Comparison of ENCODE assay signal across 7 cellular contexts in the genomic region with DNA sequence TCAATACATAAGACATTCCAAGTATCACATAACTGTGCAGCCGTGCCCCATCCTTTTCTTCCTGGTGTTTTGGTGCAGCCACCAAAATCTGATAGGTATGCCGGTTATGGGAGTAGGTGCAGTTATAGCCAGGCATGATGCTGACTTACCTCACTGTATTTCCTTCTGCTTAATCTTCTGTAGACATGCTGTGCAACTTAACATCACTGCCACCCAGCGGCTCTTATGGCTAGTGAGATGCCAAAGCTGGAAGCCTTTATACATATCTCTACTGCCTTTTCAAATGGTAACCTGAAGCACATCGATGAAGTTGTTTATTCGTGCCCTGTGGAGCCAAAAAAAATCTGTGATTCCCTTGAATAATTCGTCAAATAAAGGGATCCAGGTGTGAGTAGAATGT. TPM values are rescaled to one million over a fixed set of nuclear protein-coding genes. Genes with fewer than 3 reads are reported as not detected.
A peak's percentile ranks its signal among the peaks of the same experiment; 100 is the strongest.
DNase-seq lines count a peak whose midpoint lies in the region; ATAC-seq and TF ChIP-seq lines count a peak whose summit lies in the region.
"Not testable (repeated sequence)": the region's sequence is repeated elsewhere in the genome, so short reads cannot be mapped to it uniquely, and the experiment has no call there.

No MANE protein-coding gene starts in this region.

- not testable (repeated sequence) for H3K27me3 ChIP-seq in heart left ventricle

- not testable (repeated sequence) for H3K27ac ChIP-seq in VCaP, heart left ventricle

- intact Hi-C loops in heart left ventricle (cut with DNase I) = loop anchor here in 7 of 10 donors (2.0 to 5.0 kb wide), 2 partner anchors 181 to 183 kb away; no protein-coding TSS in a partner anchor

- TF ChIP-seq POLR2A in heart left ventricle (IDR thresholded peaks at IDR 0.05) = not testable (repeated sequence)

- H3K4me1 ChIP-seq in heart left ventricle = not testable (repeated sequence)

- DNase-seq in EH (ENCODE audit: low read depth) (peak; percentile 36), NCI-H748 (lab: John Stamatoyannopoulos, UW; ENCODE audit: unreplicated experiment) (peak; percentile 53), T47D (ENCODE audit: low read depth in 1 of 2, low spot score in 1 of 2) (peak; percentile 4 to 60), heart left ventricle (peak in 1 of 5 donors; percentile 53), nucleus accumbens (lab: John Stamatoyannopoulos, UW) (peak in 29 of 56 donors; percentile 1 to 74 (median 23))

- TF ChIP-seq CTCF in LNCAP (IDR thresholded peaks at IDR 0.05) (peak; percentile 24; the same call in 1 of the 2 replicates), VCaP (conservative IDR thresholded peaks at IDR 0.05) (peak; percentile 54), heart left ventricle (IDR thresholded peaks at IDR 0.05) (peak in 8 of 12 donors; percentile 7 to 41 (median 22))

- ATAC-seq in heart left ventricle = not testable (repeated sequence)

- in situ Hi-C loops in T47D (cut with HindIII; ENCODE audit: low pct_unique_long_range_greater_than_20kb, low sequenced_read_pairs) = not testable (repeated sequence)

- H3K36me3 ChIP-seq in heart left ventricle = not testable (repeated sequence)

- H3K4me3 ChIP-seq in heart left ventricle = not testable (repeated sequence)

- H3K9me3 ChIP-seq in heart left ventricle = not testable (repeated sequence)

- 26 to 35% (median 30%) methylated on average over 6 of the region's 6 CpGs for WGBS in heart left ventricle, 4 donors

RNA-seq across cellular contexts. Expression of a gene that starts 28.6 kb away (rescaled TPM):
- under 1 TPM in 4 of 9 donors, not detected in 5; 0.11 to 0.18 (median 0.13) TPM for total RNA-seq in heart left ventricle
- polyA plus RNA-seq in heart left ventricle = not detected
